1 cellular context compared by ENCODE assay signal in the genomic region with DNA sequence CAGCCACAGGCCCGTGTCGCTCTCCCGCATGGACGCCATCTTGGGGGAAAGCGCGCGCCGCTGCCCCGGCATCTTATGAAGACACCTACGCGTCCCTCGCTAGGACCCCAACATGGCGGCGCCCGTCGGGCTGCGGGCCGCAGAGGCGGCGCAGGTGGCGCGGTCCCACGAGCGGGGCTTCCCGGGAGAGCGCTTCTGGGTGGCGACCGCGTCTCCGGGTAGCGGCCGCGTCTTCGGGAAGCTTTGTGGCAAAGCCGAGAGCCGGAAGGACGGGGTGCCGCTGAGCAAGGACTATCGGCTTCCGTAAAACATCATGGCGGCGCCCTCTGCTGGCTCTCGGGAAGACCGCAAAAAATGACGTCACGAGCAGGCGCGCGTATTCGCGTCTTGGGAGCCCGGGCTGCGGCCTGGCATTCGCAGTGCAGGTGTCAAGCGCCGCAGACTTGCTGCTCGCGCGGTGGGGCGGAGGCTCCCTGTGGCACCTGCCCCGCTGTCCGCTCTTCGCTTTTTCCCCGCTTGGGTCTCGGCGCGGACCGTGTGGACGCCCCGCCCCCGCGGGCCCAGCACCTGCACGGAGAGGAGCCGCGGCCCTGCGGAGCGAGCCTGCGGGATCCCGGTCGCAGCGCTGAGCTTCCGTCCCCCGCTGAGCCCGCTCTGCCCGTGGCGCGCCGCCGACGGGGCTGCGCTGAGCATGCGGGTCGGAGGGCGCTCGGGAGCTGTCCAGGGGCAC.
A peak's percentile ranks its signal among the peaks of the same experiment; 100 is the strongest.
TF ChIP-seq lines count a peak whose summit lies in the region.

TSS of gene NELFA (minus strand) at position 54 of the 730 bp plus-strand sequence. CDS start at position 39, 15 bp downstream.

TF ChIP-seq in K562, 482 proteins besides CTCF, POLR2A, EP300 and RAD21 (continued from another document):
- TF ChIP-seq, protein P1, sequence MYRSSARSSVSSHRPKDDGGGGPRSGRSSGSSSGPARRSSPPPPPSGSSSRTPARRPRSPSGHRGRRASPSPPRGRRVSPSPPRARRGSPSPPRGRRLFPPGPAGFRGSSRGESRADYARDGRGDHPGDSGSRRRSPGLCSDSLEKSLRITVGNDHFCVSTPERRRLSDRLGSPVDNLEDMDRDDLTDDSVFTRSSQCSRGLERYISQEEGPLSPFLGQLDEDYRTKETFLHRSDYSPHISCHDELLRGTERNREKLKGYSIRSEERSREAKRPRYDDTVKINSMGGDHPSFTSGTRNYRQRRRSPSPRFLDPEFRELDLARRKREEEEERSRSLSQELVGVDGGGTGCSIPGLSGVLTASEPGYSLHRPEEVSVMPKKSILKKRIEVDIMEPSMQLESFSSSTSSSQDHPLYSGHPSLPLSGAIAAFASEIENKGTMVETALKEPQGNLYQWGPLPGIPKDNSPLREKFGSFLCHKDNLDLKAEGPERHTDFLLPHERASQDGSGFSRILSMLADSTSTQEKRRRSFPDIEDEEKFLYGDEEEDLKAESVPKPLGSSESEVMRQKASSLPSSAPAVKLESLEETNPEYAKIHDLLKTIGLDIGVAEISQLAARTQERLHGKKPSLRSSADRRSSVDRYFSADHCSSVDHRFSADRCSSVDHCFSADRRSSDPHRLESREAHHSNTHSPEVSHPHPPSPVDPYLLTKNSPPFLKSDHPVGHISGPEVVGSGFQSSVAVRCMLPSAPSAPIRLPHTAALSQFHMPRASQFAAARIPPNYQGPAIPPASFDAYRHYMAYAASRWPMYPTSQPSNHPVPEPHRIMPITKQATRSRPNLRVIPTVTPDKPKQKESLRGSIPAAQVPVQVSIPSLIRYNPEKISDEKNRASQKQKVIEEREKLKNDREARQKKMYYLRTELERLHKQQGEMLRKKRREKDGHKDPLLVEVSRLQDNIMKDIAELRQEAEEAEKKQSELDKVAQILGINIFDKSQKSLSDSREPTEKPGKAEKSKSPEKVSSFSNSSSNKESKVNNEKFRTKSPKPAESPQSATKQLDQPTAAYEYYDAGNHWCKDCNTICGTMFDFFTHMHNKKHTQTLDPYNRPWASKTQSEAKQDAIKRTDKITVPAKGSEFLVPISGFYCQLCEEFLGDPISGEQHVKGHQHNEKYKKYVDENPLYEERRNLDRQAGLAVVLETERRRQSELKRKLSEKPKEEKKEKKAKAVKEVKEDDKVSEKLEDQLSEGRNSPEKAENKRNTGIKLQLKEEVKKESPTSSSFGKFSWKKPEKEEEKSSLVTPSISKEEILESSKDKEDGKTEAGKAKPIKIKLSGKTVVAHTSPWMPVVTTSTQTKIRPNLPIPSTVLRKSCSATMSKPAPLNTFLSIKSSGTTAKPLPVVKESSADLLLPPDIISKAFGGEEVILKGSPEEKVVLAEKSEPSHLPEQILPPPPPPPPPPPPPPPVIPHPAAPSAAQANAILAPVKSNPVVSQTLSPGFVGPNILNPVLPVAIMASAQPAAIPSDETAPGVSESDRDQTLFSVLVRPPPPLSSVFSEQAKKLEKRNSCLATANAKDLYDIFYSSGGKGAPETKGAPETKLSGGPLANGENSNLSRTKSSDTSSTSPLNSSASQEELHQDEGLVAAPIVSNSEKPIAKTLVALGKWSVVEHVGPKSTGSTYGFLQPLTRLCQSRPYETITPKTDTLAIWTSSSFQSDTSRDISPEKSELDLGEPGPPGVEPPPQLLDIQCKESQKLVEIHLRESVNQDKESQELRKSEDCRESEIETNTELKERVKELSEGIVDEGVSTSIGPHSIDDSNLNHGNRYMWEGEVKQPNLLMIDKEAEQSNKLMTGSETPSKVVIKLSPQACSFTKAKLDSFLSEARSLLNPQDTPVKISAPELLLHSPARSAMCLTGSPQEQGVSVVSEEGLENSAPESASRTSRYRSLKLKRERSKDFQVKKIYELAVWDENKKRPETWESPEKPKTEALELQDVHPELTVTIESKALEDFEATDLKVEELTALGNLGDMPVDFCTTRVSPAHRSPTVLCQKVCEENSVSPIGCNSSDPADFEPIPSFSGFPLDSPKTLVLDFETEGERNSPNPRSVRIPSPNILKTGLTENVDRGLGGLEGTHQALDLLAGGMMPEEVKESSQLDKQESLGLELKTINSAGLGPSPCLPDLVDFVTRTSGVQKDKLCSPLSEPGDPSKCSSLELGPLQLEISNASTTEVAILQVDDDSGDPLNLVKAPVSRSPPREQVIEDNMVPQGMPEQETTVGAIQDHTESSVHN (IDR thresholded peaks at IDR 0.05; ENCODE audit: borderline replicate concordance in 1 of 2, low read depth in 1 of 2) = no peak
- TF ChIP-seq RBFOX2 (IDR thresholded peaks at IDR 0.05; ENCODE audit: low read depth, low read length) (peak; percentile 98), KDM1A (IDR thresholded peaks at IDR 0.05) (no peak), FOXJ2 (tag; IDR thresholded peaks at IDR 0.05) (peak; percentile 44; the same call in 1 of the 2 replicates), ELF1 (tag; IDR thresholded peaks at IDR 0.05) (peak; percentile 40; the same call in 1 of the 2 replicates), FOSL1 (tag; conservative IDR thresholded peaks at IDR 0.05) (peak; percentile 65), ZNF780A (CRISPR knock-in tag; IDR thresholded peaks at IDR 0.05) (no peak), BRCA1 (IDR thresholded peaks at IDR 0.05) (no peak), BRCA1 (CRISPR knock-in tag; IDR thresholded peaks at IDR 0.05) (no peak), NFIC (IDR thresholded peaks at IDR 0.05) (peak; percentile 4; the same call in 1 of the 2 replicates), ZKSCAN3 (CRISPR knock-in tag; IDR thresholded peaks at IDR 0.05) (no peak), SIN3B (IDR thresholded peaks at IDR 0.05; ENCODE audit: low read depth) (peak; percentile 81), COPS2 (conservative IDR thresholded peaks at IDR 0.05) (no peak), ZNF12 (CRISPR knock-in tag; IDR thresholded peaks at IDR 0.05) (0 out of 2 replicates have a peak, but pooled peaks have one; percentile 63), L3MBTL2 (IDR thresholded peaks at IDR 0.05) (peak; percentile 95), THRB (CRISPR knock-in tag; conservative IDR thresholded peaks at IDR 0.05) (no peak), CTBP1 (IDR thresholded peaks at IDR 0.05; ENCODE audit: borderline replicate concordance) (peak; percentile 94), RFX5 (IDR thresholded peaks at IDR 0.05; ENCODE audit: low read depth, low read length) (no peak), FOXO4 (CRISPR knock-in tag; IDR thresholded peaks at IDR 0.05) (no peak), RNF2 (IDR thresholded peaks at IDR 0.05) (peak; percentile 50), ZNF280A (IDR thresholded peaks at IDR 0.05; ENCODE audit: low read depth, partially characterized antibody) (no peak), CTCFL (IDR thresholded peaks at IDR 0.05; ENCODE audit: borderline replicate concordance, insufficient read depth, low read depth, low read length, poor library complexity, severe bottlenecking) (peak; percentile 8)
- TF ChIP-seq, protein P2, sequence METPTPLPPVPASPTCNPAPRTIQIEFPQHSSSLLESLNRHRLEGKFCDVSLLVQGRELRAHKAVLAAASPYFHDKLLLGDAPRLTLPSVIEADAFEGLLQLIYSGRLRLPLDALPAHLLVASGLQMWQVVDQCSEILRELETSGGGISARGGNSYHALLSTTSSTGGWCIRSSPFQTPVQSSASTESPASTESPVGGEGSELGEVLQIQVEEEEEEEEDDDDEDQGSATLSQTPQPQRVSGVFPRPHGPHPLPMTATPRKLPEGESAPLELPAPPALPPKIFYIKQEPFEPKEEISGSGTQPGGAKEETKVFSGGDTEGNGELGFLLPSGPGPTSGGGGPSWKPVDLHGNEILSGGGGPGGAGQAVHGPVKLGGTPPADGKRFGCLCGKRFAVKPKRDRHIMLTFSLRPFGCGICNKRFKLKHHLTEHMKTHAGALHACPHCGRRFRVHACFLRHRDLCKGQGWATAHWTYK (CRISPR knock-in tag; IDR thresholded peaks at IDR 0.05) = peak; percentile 85; the same call in 1 of the 2 replicates
